In genomic region chr11:43852057-43852636, GRCh38 we compare ENCODE assay signal across 8 cellular contexts. TPM values are rescaled to one million over a fixed set of nuclear protein-coding genes. Genes with fewer than 3 reads are reported as not detected.
DNase-seq lines count a peak whose midpoint lies in the region; ATAC-seq, FAIRE-seq and TF ChIP-seq lines count a peak whose summit lies in the region.

No MANE protein-coding gene starts in this region.

- no peak for TF ChIP-seq POLR2A in GM12891 (IDR thresholded peaks at IDR 0.05; ENCODE audit: low read depth, low read length)

- no peaks in the 10 kb centered on the region for H3K27me3 Mint-ChIP-seq in activated CD4-positive, alpha-beta T cell treated with anti-CD3 and anti-CD28 coated beads, Interleukin-2, amount 10 ng/mL, durations not matched to agents 24 days and 14 days

- no peak overlapping the region for H2AFZ ChIP-seq in mesenchymal stem cell (ENCODE audit: low read depth, low read length)

- peaks cover 5 to 30% of the 10 kb centered on the region in 2 experiments for H3K36me3 ChIP-seq in mesenchymal stem cell (ENCODE audit: control insufficient read depth in 1 of 2, insufficient read depth in 2 of 2, low read depth in 1 of 2, low read length in 2 of 2)

- H3K4me1 ChIP-seq in mesenchymal stem cell (ENCODE audit: control insufficient read depth, insufficient read depth, low read depth, low read length): no peaks in the 10 kb centered on the region

- DNase-seq in AG04449 (ENCODE audit: low read depth, low spot score): peak; percentile 50
- peak; percentile 33 for DNase-seq in GM12891 (ENCODE audit: insufficient read length, low spot score)
- peak; percentile 32 for DNase-seq in NCI-H226
- DNase-seq in activated CD4-positive, alpha-beta T cell treated with anti-CD3 and anti-CD28 coated beads, Interleukin-2, amount 10 ng/mL, durations not matched to agents 24 days and 14 days: peak; percentile 89
- peak; percentile 60 to 79 for DNase-seq in dermis microvascular lymphatic vessel endothelial cell (ENCODE audit: low read depth in 2 of 2)
- DNase-seq in mesenchymal stem cell: peak; percentile 82
- DNase-seq in stimulated activated CD8-positive, alpha-beta memory T cell treated with anti-CD3 and anti-CD28 coated beads, Interleukin-7, amount 100 ng/mL, for 1 hour (ENCODE audit: low read depth in 2 of 2): peak; percentile 16 to 26

- no peaks in the 10 kb centered on the region for H3K27me3 ChIP-seq in mesenchymal stem cell (ENCODE audit: control insufficient read depth in 1 of 2, insufficient read depth in 1 of 2, low read length in 2 of 2)

- no peak overlapping the region for H3K4me2 ChIP-seq in mesenchymal stem cell (ENCODE audit: low read length, poor library complexity, severe bottlenecking)

- no peak overlapping the region for H3K27ac Mint-ChIP-seq in activated CD4-positive, alpha-beta T cell treated with anti-CD3 and anti-CD28 coated beads, Interleukin-2, amount 10 ng/mL, durations not matched to agents 24 days and 14 days

- H3K14ac ChIP-seq in mesenchymal stem cell (ENCODE audit: low read length in 2 of 2): no peak overlapping the region

- H3K9me3 ChIP-seq in mesenchymal stem cell (ENCODE audit: control insufficient read depth, low read length): no peaks in the 10 kb centered on the region

- peak; percentile 82 for FAIRE-seq in GM12891 (lab: Jason Lieb, UNC)

- intact Hi-C loops in activated CD4-positive, alpha-beta T cell treated with anti-CD3 and anti-CD28 coated beads, Interleukin-2, amount 10 ng/mL, durations not matched to agents 24 days and 14 days (cut with micrococcal nuclease): loop anchor here (1.0 to 5.0 kb wide), 2 partner anchors 27 to 275 kb away; no protein-coding TSS in a partner anchor

- H3K4me3 ChIP-seq in AG04449 (ENCODE audit: low read depth, low read length) (no peak overlapping the region), mesenchymal stem cell (ENCODE audit: insufficient read depth in 1 of 2, low read depth in 1 of 2, low read length in 2 of 2) (no peak overlapping the region)

- no peak overlapping the region for H3K4ac ChIP-seq in mesenchymal stem cell (ENCODE audit: low read depth in 1 of 2, low read length in 2 of 2)

- no peak overlapping the region for H2BK5ac ChIP-seq in mesenchymal stem cell (ENCODE audit: low read depth, low read length, poor library complexity, severe bottlenecking)

- H3K4me3 Mint-ChIP-seq in activated CD4-positive, alpha-beta T cell treated with anti-CD3 and anti-CD28 coated beads, Interleukin-2, amount 10 ng/mL, durations not matched to agents 24 days and 14 days: no peak overlapping the region

- H4K8ac ChIP-seq in mesenchymal stem cell (ENCODE audit: low read length): no peak overlapping the region

- no peak overlapping the region for H2BK120ac ChIP-seq in mesenchymal stem cell (ENCODE audit: low read depth, low read length)

- H3K36me3 Mint-ChIP-seq in activated CD4-positive, alpha-beta T cell treated with anti-CD3 and anti-CD28 coated beads, Interleukin-2, amount 10 ng/mL, durations not matched to agents 24 days and 14 days (ENCODE audit: low read depth): peaks cover 2% of the 10 kb centered on the region

- POLR2A ChIA-PET in AG04449 (lab: Yijun Ruan, JAX): no interaction called here

- H3K18ac ChIP-seq in mesenchymal stem cell (ENCODE audit: low read depth in 1 of 2, low read length in 2 of 2): no peak overlapping the region

- CTCF ChIA-PET in AG04449 (lab: Yijun Ruan, JAX): interaction anchor here (0.5 to 7.1 kb wide), 57 partner anchors 10 to 433 kb away, joined by 3 to 148 read pairs (median 4); partner anchors contain the start of gene HSD17B12

- H2AK5ac ChIP-seq in mesenchymal stem cell (ENCODE audit: low read length, severe bottlenecking): no peak overlapping the region

- peak; percentile 74 for TF ChIP-seq CTCF in AG04449 (IDR thresholded peaks at IDR 0.05; ENCODE audit: insufficient read depth, low read length, missing control alignments)

- H3K4me1 Mint-ChIP-seq in activated CD4-positive, alpha-beta T cell treated with anti-CD3 and anti-CD28 coated beads, Interleukin-2, amount 10 ng/mL, durations not matched to agents 24 days and 14 days: peaks cover 2% of the 10 kb centered on the region

- H2BK12ac ChIP-seq in mesenchymal stem cell (ENCODE audit: low read length in 2 of 2): no peak overlapping the region

- peaks cover 11% of the 10 kb centered on the region for H3K79me1 ChIP-seq in mesenchymal stem cell (replicated peaks; ENCODE audit: low read length, poor library complexity, severe bottlenecking)

- no peak overlapping the region for H3K23ac ChIP-seq in mesenchymal stem cell (ENCODE audit: low read length in 2 of 2)

- H2BK15ac ChIP-seq in mesenchymal stem cell (ENCODE audit: low read depth, poor library complexity, severe bottlenecking): no peak overlapping the region

- ATAC-seq in HG02981 (IDR thresholded peaks at IDR 0.05; ENCODE audit: unreplicated experiment): peak; percentile 79

- no peaks in the 10 kb centered on the region for H3K9me3 Mint-ChIP-seq in activated CD4-positive, alpha-beta T cell treated with anti-CD3 and anti-CD28 coated beads, Interleukin-2, amount 10 ng/mL, durations not matched to agents 24 days and 14 days

- H4K91ac ChIP-seq in mesenchymal stem cell (ENCODE audit: low read length): no peak overlapping the region

- WGBS in mesenchymal stem cell: 13% methylated on average over 1 of the region's 4 CpGs

- no peak overlapping the region for H3K27ac ChIP-seq in mesenchymal stem cell (ENCODE audit: low read length, poor library complexity, severe bottlenecking)

- H3K9ac ChIP-seq in mesenchymal stem cell (ENCODE audit: low read length): no peak overlapping the region

TF ChIP-seq in GM12891, 5 proteins besides CTCF, POLR2A, EP300 and RAD21:
- no peak for TF ChIP-seq POLR2AphosphoS5 (IDR thresholded peaks at IDR 0.05; ENCODE audit: low read depth, low read length)
- TF ChIP-seq PAX5 (IDR thresholded peaks at IDR 0.05; ENCODE audit: insufficient read depth, low read length, severe bottlenecking): no peak
- no peak for TF ChIP-seq SPI1 (IDR thresholded peaks at IDR 0.05; ENCODE audit: low read depth, low read length)
- TF ChIP-seq TAF1 (IDR thresholded peaks at IDR 0.05; ENCODE audit: low read depth, low read length): no peak
- no peak for TF ChIP-seq POU2F2 (IDR thresholded peaks at IDR 0.05; ENCODE audit: low read depth, low read length)
TF ChIP-seq in GM12891: peak in this region for 0.

RNA-seq across cellular contexts. Expression of gene ALKBH3, which starts 28.5 kb away (rescaled TPM):
- polyA plus RNA-seq in GM12891 (2012; ENCODE audit: low read depth, missing spikeins): 30.5 TPM
- total RNA-seq in activated CD4-positive, alpha-beta T cell treated with anti-CD3 and anti-CD28 coated beads, Interleukin-2, amount 10 ng/mL, durations not matched to agents 24 days and 14 days: 38.3 and 41.4 TPM in 2 replicates
- total RNA-seq in dermis microvascular lymphatic vessel endothelial cell: 27.1 and 29.1 TPM in 2 replicates
- 22.0 TPM for polyA plus RNA-seq in mesenchymal stem cell (2013, experiment 1 of 2)
- 20.7 TPM for polyA plus RNA-seq in mesenchymal stem cell (2013, experiment 2 of 2)

Comparison
In these comparisons a context has a peak if more than half of its experiments do, and no peak if none do; other contexts are left out.
1. DNase-seq: peak in every context shown above with its lines; median percentile 89 in activated CD4-positive, alpha-beta T cell treated with anti-CD3 and anti-CD28 coated beads, Interleukin-2, amount 10 ng/mL, durations not matched to agents 24 days and 14 days; 82 in mesenchymal stem cell; 70 in dermis microvascular lymphatic vessel endothelial cell; 50 in AG04449; 33 in GM12891; 32 in NCI-H226; 21 in stimulated activated CD8-positive, alpha-beta memory T cell treated with anti-CD3 and anti-CD28 coated beads, Interleukin-7, amount 100 ng/mL, for 1 hour.